ENCODE assay signal across 25 cellular contexts in the genomic region with DNA sequence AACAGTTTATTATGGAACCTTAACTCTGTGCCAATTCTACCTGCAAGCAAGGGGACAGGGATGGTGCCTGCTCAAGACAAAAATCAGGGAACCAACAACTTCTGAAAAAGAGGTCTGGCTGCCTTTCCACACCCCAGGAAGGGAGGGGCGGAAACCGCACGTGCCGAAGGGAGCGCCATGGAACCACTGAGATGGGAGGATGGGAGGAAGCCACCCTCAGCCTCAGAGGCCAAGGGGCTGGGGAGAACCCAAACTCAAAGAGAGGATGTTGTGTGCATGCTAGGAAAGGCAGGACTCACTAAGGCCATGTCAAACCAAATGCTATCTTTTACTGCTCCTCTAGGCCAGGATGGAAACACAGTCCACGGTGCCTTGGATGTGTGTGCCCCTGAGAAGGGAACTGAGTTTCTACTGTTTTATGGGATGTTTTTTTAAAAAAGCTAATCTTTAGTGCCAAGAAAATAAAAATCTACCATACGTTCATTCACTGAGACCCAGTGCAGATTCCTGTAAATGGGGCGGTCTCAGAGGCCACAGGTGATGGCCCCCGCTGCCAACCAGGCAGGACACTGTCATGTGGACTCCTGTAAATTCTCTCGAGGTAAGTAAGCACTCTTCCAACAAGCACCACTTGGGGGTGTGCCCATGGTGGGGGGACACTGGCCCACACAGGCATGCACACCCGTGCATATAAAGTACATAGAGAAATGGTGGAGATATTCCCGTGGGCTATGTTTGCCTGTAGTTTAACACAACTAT.
"Had no signal": no experiment of that assay in that cellular context is flagged by ENCODE, and none has a peak within 500 bp of the region (broad histone marks: within the 10 kb centered on the region; RNA-seq: fewer than 3 reads in every experiment).

No MANE protein-coding gene starts in this region.

- H3K4me2 ChIP-seq: smooth muscle cell had no signal

- ATAC-seq: foreskin keratinocyte; heart right ventricle; left colon; left ventricle myocardium superior; lower lobe of right lung; naive thymus-derived CD8-positive, alpha-beta T cell; pancreas; sciatic nerve; stimulated activated naive CD8-positive, alpha-beta T cell treated with anti-CD3 and anti-CD28 coated beads, Interleukin-15, Interleukin-2, amounts not matched to agents 100 U/mL and 50 U/mL, for 24 hours had no signal

- FAIRE-seq: colon, islet of Langerhans, pancreas had no signal

- H3K27ac ChIP-seq: foreskin keratinocyte, heart right ventricle, lower lobe of right lung, pancreas, testis, tibial artery had no signal

- DNase-seq: effector CD4-positive, alpha-beta T cell; foreskin keratinocyte; glutamatergic neuron; heart right ventricle; hippocampal formation; kidney glomerular epithelial cell; left colon; left ventricle myocardium superior; lower lobe of right lung; naive thymus-derived CD8-positive, alpha-beta T cell; nephron progenitor cell; retina; stimulated activated CD4-positive, alpha-beta T cell treated with anti-CD3 and anti-CD28 coated beads, Interleukin-12 subunit alpha, Interleukin-12 subunit beta, amount 100 ng/mL, for 4 hours; stimulated activated CD4-positive, alpha-beta T cell treated with anti-CD3 and anti-CD28 coated beads, Interleukin-1b, Interleukin-23, amount 100 ng/mL, for 48 hours; stimulated activated CD4-positive, alpha-beta T cell treated with anti-CD3 and anti-CD28 coated beads, Interleukin-4, amount 100 ng/mL, for 1 hour; stimulated activated naive CD8-positive, alpha-beta T cell treated with anti-CD3 and anti-CD28 coated beads, Interleukin-15, Interleukin-2, amounts not matched to agents 100 U/mL and 50 U/mL, for 24 hours; testis; tibial artery had no signal

- H3K4me3 Mint-ChIP-seq: naive thymus-derived CD8-positive, alpha-beta T cell; nephron progenitor cell; type B pancreatic cell had no signal

- H3K4me1 ChIP-seq: lower lobe of right lung, pancreas, testis had no signal

- H3K27ac Mint-ChIP-seq: type B pancreatic cell had no signal

- H3K27me3 Mint-ChIP-seq: naive thymus-derived CD8-positive, alpha-beta T cell; type B pancreatic cell had no signal

- H3K4me1 Mint-ChIP-seq: nephron progenitor cell had no signal

- H3K4me3 ChIP-seq: dorsolateral prefrontal cortex, heart right ventricle, lower lobe of right lung, pancreas, smooth muscle cell, testis, tibial artery had no signal

- H3K9me3 Mint-ChIP-seq: naive thymus-derived CD8-positive, alpha-beta T cell; nephron progenitor cell; type B pancreatic cell had no signal

- H3K27me3 ChIP-seq: dorsolateral prefrontal cortex, foreskin keratinocyte, heart right ventricle, pancreas, testis, tibial artery had no signal

- H3K9me3 ChIP-seq: heart right ventricle, lower lobe of right lung, pancreas, testis, tibial artery had no signal
